Comparison of ENCODE assay signal across 9 cellular contexts in the genomic region with DNA sequence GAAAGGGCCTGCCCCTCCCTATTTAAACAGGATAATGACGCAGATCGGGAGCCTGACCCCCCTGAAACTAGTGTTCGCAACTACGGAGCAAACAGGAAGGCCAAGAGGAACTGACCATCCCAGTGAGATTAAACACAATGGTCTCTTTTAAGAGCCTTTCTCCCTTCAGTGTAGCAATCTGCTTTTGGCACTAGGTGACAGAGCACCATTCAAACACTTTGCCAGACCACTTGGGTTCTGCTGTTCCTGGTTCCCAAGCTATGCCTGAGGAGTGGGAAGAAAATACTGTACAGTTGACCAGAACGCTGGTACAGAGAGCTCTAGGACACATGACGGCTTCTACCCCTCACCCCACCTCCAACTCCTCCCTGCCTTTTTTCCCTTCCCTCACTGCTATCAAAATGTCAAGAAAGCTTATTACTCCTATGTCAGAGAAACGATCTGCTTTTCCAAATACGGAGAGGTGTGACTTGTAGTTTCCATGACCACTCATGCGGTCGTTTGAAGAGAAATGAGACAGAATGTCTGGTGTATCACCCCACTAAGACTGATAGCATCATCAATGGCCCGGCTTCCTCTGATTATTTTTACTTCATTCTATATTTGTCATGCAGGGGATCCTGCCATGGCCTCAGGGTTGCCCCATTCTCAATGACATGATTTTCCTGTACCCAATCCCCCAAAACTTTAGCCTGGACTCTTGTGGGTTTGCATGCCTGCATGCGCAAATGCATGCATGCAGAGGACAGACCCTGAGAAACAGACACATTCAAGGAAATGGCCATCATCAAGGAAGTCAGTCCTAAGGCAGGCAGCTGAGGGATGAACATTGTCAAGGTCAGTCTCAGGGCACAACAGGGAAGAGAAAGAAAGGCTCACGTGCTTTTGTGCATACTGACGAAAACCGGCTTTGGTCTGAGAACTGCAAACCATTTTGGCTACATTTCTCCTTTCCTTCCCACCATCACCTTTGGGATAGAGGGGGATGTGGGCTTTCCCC. TPM values are rescaled to one million over a fixed set of nuclear protein-coding genes. Genes with fewer than 3 reads are reported as not detected.
DNase-seq lines count a peak whose midpoint lies in the region; ATAC-seq and TF ChIP-seq lines count a peak whose summit lies in the region.
"Had no signal": no experiment of that assay in that cellular context is flagged by ENCODE, and none has a peak within 500 bp of the region (broad histone marks: within the 10 kb centered on the region; RNA-seq: fewer than 3 reads in every experiment).

No MANE protein-coding gene starts in this region.

- peaks cover 68% of the 10 kb centered on the region for H3K4me1 Mint-ChIP-seq in Calu3 (ENCODE audit: low read depth, unreplicated experiment)
- peaks cover 64% of the 10 kb centered on the region for H3K4me1 Mint-ChIP-seq in activated naive CD8-positive, alpha-beta T cell treated with anti-CD3 and anti-CD28 coated beads, Interleukin-2, amount 50 U/mL, for 24 hours
- H3K4me1 Mint-ChIP-seq in glutamatergic neuron (ENCODE audit: low read depth, unreplicated experiment) = peaks cover 2% of the 10 kb centered on the region

- no peaks in the 10 kb centered on the region for H3K27me3 ChIP-seq in right atrium auricular region

- TSS peak; percentile 84 for BruUV-seq in Calu3 (replicated peaks; lab: Mats Ljungman, UMichigan)

- no peaks in the 10 kb centered on the region for H3K27me3 Mint-ChIP-seq in Calu3 (ENCODE audit: unreplicated experiment)
- H3K27me3 Mint-ChIP-seq in activated naive CD8-positive, alpha-beta T cell treated with anti-CD3 and anti-CD28 coated beads, Interleukin-2, amount 50 U/mL, for 24 hours = no peaks in the 10 kb centered on the region
- H3K27me3 Mint-ChIP-seq in glutamatergic neuron (ENCODE audit: unreplicated experiment) = peaks cover 3% of the 10 kb centered on the region

- peak; percentile 68 for ATAC-seq in activated naive CD8-positive, alpha-beta T cell treated with anti-CD3 and anti-CD28 coated beads, Interleukin-2, amount 50 U/mL, for 24 hours
- ATAC-seq in GM21786 (IDR thresholded peaks at IDR 0.05; ENCODE audit: unreplicated experiment) (no peak), HG02623 (IDR thresholded peaks at IDR 0.05; ENCODE audit: unreplicated experiment) (no peak)

- H3K9me3 ChIP-seq in right atrium auricular region = no peaks in the 10 kb centered on the region

- H3K27ac Mint-ChIP-seq in Calu3 (ENCODE audit: unreplicated experiment) (peak overlapping the region; percentile 99), glutamatergic neuron (ENCODE audit: unreplicated experiment) (no peak overlapping the region)
- peak overlapping the region; percentile 40 for H3K27ac Mint-ChIP-seq in activated naive CD8-positive, alpha-beta T cell treated with anti-CD3 and anti-CD28 coated beads, Interleukin-2, amount 50 U/mL, for 24 hours

- intact Hi-C loops in Calu3 (cut with micrococcal nuclease; ENCODE audit: unreplicated experiment) = loop anchor here (5.0 kb wide), 5 partner anchors 47 to 213 kb away; no protein-coding TSS in a partner anchor

- H3K4me3 ChIP-seq in right atrium auricular region = no peak overlapping the region

- CTCF ChIA-PET in Calu3 (lab: Charles Lee) = no interaction called here

- TF ChIP-seq CTCF in Calu3 (IDR thresholded peaks at IDR 0.05; ENCODE audit: unreplicated experiment) (no peak), right atrium auricular region (IDR thresholded peaks at IDR 0.05) (no peak), glutamatergic neuron (IDR thresholded peaks at IDR 0.05; ENCODE audit: partially characterized antibody, unreplicated experiment) (no peak)

- H3K4me1 ChIP-seq in right atrium auricular region = peaks cover 0 to 91% of the 10 kb centered on the region in 2 donors

- peaks cover 29% of the 10 kb centered on the region for H3K36me3 Mint-ChIP-seq in Calu3 (ENCODE audit: insufficient read depth, unreplicated experiment)
- peaks cover 28% of the 10 kb centered on the region for H3K36me3 Mint-ChIP-seq in activated naive CD8-positive, alpha-beta T cell treated with anti-CD3 and anti-CD28 coated beads, Interleukin-2, amount 50 U/mL, for 24 hours (ENCODE audit: low read depth)
- no peaks in the 10 kb centered on the region for H3K36me3 Mint-ChIP-seq in glutamatergic neuron (ENCODE audit: unreplicated experiment)

- H3K4me3 Mint-ChIP-seq in Calu3 (ENCODE audit: low read depth, unreplicated experiment) = peak overlapping the region; percentile 65
- no peak overlapping the region for H3K4me3 Mint-ChIP-seq in activated naive CD8-positive, alpha-beta T cell treated with anti-CD3 and anti-CD28 coated beads, Interleukin-2, amount 50 U/mL, for 24 hours
- no peak overlapping the region for H3K4me3 Mint-ChIP-seq in glutamatergic neuron (ENCODE audit: unreplicated experiment)
- H3K4me3 Mint-ChIP-seq: activated T-cell treated with anti-CD3 and anti-CD28 coated beads, Interleukin-2, amount 50 U/mL, for 4 hours had no signal

- H3K36me3 ChIP-seq in right atrium auricular region = peaks cover 12% of the 10 kb centered on the region

- H3K9me3 Mint-ChIP-seq in Calu3 (ENCODE audit: low read depth, unreplicated experiment) = no peaks in the 10 kb centered on the region
- H3K9me3 Mint-ChIP-seq in activated naive CD8-positive, alpha-beta T cell treated with anti-CD3 and anti-CD28 coated beads, Interleukin-2, amount 50 U/mL, for 24 hours = no peaks in the 10 kb centered on the region
- no peaks in the 10 kb centered on the region for H3K9me3 Mint-ChIP-seq in glutamatergic neuron (ENCODE audit: unreplicated experiment)
- H3K9me3 Mint-ChIP-seq: activated T-cell treated with anti-CD3 and anti-CD28 coated beads, Interleukin-2, amount 50 U/mL, for 4 hours had no signal

- peak overlapping the region; percentile 91 to 92 for H3K27ac ChIP-seq in right atrium auricular region

- DNase-seq in Calu3 = peak; percentile 71
- no peak for DNase-seq in activated naive CD8-positive, alpha-beta T cell treated with anti-CD3 and anti-CD28 coated beads, Interleukin-2, amount 50 U/mL, for 24 hours
- peak; percentile 93 for DNase-seq in right atrium auricular region (ENCODE audit: low spot score)
- peak; percentile 42 for DNase-seq in putamen (ENCODE audit: low spot score)
- no peak for DNase-seq in NCI-H2107 treated with DMSO at 0.1 percent for 48 hours (lab: John Stamatoyannopoulos, UW; ENCODE audit: unreplicated experiment)
- DNase-seq in glutamatergic neuron = no peak
- DNase-seq: activated T-cell treated with anti-CD3 and anti-CD28 coated beads, Interleukin-2, amount 50 U/mL, for 4 hours had no signal

RNA-seq across cellular contexts. Expression of gene NEDD9, which starts 13.3 kb away (rescaled TPM):
- total RNA-seq in Calu3 (2022) (18.2 and 28.1 TPM in 2 replicates), right atrium auricular region (10 to 100 TPM; 47.3 to 56.2 TPM), glutamatergic neuron (ENCODE audit: unreplicated experiment) (0.71 TPM)

Comparison
In these comparisons a context has a peak if more than half of its experiments do, and no peak if none do; other contexts are left out.
1. DNase-seq: peak in Calu3 (single experiment), right atrium auricular region (single experiment) and putamen (single experiment); none in activated naive CD8-positive, alpha-beta T cell treated with anti-CD3 and anti-CD28 coated beads, Interleukin-2, amount 50 U/mL, for 24 hours (single experiment), NCI-H2107 treated with DMSO at 0.1 percent for 48 hours (single experiment) and glutamatergic neuron (single experiment).
2. RNA of gene NEDD9, which starts 13.3 kb away (total RNA-seq): 47.3 to 56.2 TPM in right atrium auricular region and 18.2 to 28.1 TPM in Calu3; 0.71 TPM in glutamatergic neuron (single experiment); every median in the first group is over 10 times any median in the second.